18 cellular contexts compared by ENCODE assay signal in the genomic region with DNA sequence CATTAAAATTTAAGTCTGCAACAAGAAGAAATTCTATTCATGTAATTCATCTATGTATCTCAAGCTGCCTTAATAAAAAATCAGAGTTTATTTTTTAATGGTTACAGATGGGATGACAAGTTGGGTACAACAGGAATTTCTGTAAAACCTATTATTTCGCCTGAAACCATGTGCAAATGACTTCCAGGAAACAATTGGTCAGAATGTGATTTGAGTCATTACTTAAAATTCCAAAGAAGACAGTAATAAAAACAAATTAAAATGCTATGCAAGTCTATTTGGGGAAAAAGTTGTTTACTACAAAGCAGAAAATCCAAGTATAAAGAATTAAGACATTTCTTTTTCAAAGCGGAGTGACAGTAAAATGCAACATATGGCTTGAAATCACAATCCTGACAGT. TPM values are rescaled to one million over a fixed set of nuclear protein-coding genes. Genes with fewer than 3 reads are reported as not detected.
DNase-seq lines count a peak whose midpoint lies in the region; FAIRE-seq and TF ChIP-seq lines count a peak whose summit lies in the region.
"Had no signal": no experiment of that assay in that cellular context is flagged by ENCODE, and none has a peak within 500 bp of the region (broad histone marks: within the 10 kb centered on the region; RNA-seq: fewer than 3 reads in every experiment).

No MANE protein-coding gene starts in this region.

- H3K9me3 Mint-ChIP-seq in astrocyte (ENCODE audit: unreplicated experiment): no peaks in the 10 kb centered on the region
- peaks cover 4% of the 10 kb centered on the region for H3K9me3 Mint-ChIP-seq in activated T-cell treated with anti-CD3 and anti-CD28 coated beads, Interleukin-2, amount 50 U/mL, for 24 hours
- H3K9me3 Mint-ChIP-seq: GM23338 had no signal

- no peaks in the 10 kb centered on the region for H3K36me3 ChIP-seq in astrocyte (ENCODE audit: insufficient read depth, low read length)

- peak; percentile 43 for DNase-seq in AG20443 (ENCODE audit: low spot score)
- DNase-seq in HCEC 1CT: peak; percentile 61
- peak; percentile 28 for DNase-seq in astrocyte (ENCODE audit: low read depth)
- DNase-seq in iris pigment epithelial cell (ENCODE audit: low read depth): peak; percentile 25
- DNase-seq in HUDEP-2 (lab: John Stamatoyannopoulos, UW; ENCODE audit: unreplicated experiment in 76 of 76): no peak
- no peak for DNase-seq in NCI-H146 (lab: John Stamatoyannopoulos, UW)
- DNase-seq in stimulated activated CD4-positive, alpha-beta T cell treated with anti-CD3 and anti-CD28 coated beads, Interleukin-4, amount 100 ng/mL, for 24 hours: no peak
- no peak for DNase-seq in activated T-cell treated with anti-CD3 and anti-CD28 coated beads, Interleukin-2, amount 50 U/mL, for 24 hours
- DNase-seq: COR-L47, DMS153, NCI-H1105 treated with DMSO at 0.1 percent for 48 hours, NCI-H187 treated with DMSO at 0.1 percent for 48 hours, NCI-H446 treated with DMSO at 0.1 percent for 48 hours, NCI-H748 treated with DMSO at 0.1 percent for 48 hours, PC-9 had no signal

- no peaks in the 10 kb centered on the region for H3K9me3 ChIP-seq in astrocyte (ENCODE audit: insufficient read depth, low read depth, low read length)

- no peak overlapping the region for H3K4me3 ChIP-seq in astrocyte (ENCODE audit: insufficient read depth, low read depth, low read length)
- H3K4me3 ChIP-seq: GM23338, PC-9 had no signal

- no peak overlapping the region for H3K27ac Mint-ChIP-seq in astrocyte (ENCODE audit: unreplicated experiment)
- no peak overlapping the region for H3K27ac Mint-ChIP-seq in activated T-cell treated with anti-CD3 and anti-CD28 coated beads, Interleukin-2, amount 50 U/mL, for 24 hours
- H3K27ac Mint-ChIP-seq: GM23338 had no signal

- no peaks in the 10 kb centered on the region for H3K4me1 ChIP-seq in astrocyte (ENCODE audit: insufficient read depth, low read length)

- no peak overlapping the region for H2AFZ ChIP-seq in astrocyte (ENCODE audit: low read depth, low read length)
- H2AFZ ChIP-seq: GM23338, PC-9 had no signal

- peaks cover 2% of the 10 kb centered on the region for H3K36me3 Mint-ChIP-seq in astrocyte (ENCODE audit: low read depth, unreplicated experiment)
- H3K36me3 Mint-ChIP-seq in activated T-cell treated with anti-CD3 and anti-CD28 coated beads, Interleukin-2, amount 50 U/mL, for 24 hours (ENCODE audit: low read depth): no peaks in the 10 kb centered on the region

- H3K27me3 ChIP-seq in astrocyte (ENCODE audit: insufficient read depth, low read length): no peaks in the 10 kb centered on the region

- H3K79me2 ChIP-seq in astrocyte (ENCODE audit: insufficient read depth, low read length): no peaks in the 10 kb centered on the region

- no peak for TF ChIP-seq CTCF in astrocyte (IDR thresholded peaks at IDR 0.05; ENCODE audit: insufficient read depth, low read depth, low read length)

- H3K4me2 ChIP-seq in astrocyte (ENCODE audit: low read length): no peak overlapping the region
- H3K4me2 ChIP-seq: GM23338, PC-9 had no signal

- no peaks in the 10 kb centered on the region for H3K4me1 Mint-ChIP-seq in astrocyte (ENCODE audit: low read depth, unreplicated experiment)
- no peaks in the 10 kb centered on the region for H3K4me1 Mint-ChIP-seq in activated T-cell treated with anti-CD3 and anti-CD28 coated beads, Interleukin-2, amount 50 U/mL, for 24 hours (ENCODE audit: low read depth)
- H3K4me1 Mint-ChIP-seq: GM23338 had no signal

- H3K27me3 Mint-ChIP-seq in astrocyte (ENCODE audit: low read depth, unreplicated experiment): no peaks in the 10 kb centered on the region
- H3K27me3 Mint-ChIP-seq in activated T-cell treated with anti-CD3 and anti-CD28 coated beads, Interleukin-2, amount 50 U/mL, for 24 hours: no peaks in the 10 kb centered on the region

- H4K20me1 ChIP-seq in astrocyte (ENCODE audit: insufficient read depth, low read length): no peaks in the 10 kb centered on the region

- no peak overlapping the region for H3K9ac ChIP-seq in astrocyte (ENCODE audit: low read length)

- peak; percentile 39 for FAIRE-seq in astrocyte (lab: Jason Lieb, UNC)
- FAIRE-seq: GM12892 had no signal

- no peak overlapping the region for H3K4me3 Mint-ChIP-seq in astrocyte (ENCODE audit: unreplicated experiment)
- H3K4me3 Mint-ChIP-seq in activated T-cell treated with anti-CD3 and anti-CD28 coated beads, Interleukin-2, amount 50 U/mL, for 24 hours: no peak overlapping the region
- H3K4me3 Mint-ChIP-seq: GM23338 had no signal

- no peak overlapping the region for H3K27ac ChIP-seq in astrocyte (ENCODE audit: low read depth, low read length)
- H3K27ac ChIP-seq: C4-2B, PC-9 had no signal

RNA-seq across cellular contexts. Expression of a gene that starts 41.4 kb away (rescaled TPM):
- 148 and 193 TPM in 2 replicates for total RNA-seq in astrocyte

Comparison
In these comparisons a context has a peak if more than half of its experiments do, and no peak if none do; other contexts are left out.
1. DNase-seq: peak in AG20443 (single experiment), HCEC 1CT (single experiment), astrocyte (single experiment) and iris pigment epithelial cell (single experiment); none in HUDEP-2 (0 of 76), NCI-H146 (single experiment), stimulated activated CD4-positive, alpha-beta T cell treated with anti-CD3 and anti-CD28 coated beads, Interleukin-4, amount 100 ng/mL, for 24 hours (single experiment) and activated T-cell treated with anti-CD3 and anti-CD28 coated beads, Interleukin-2, amount 50 U/mL, for 24 hours (single experiment).